Comparison of ENCODE assay signal across 9 cellular contexts in genomic region chr11:46273511-46274205, GRCh38. TPM values are rescaled to one million over a fixed set of nuclear protein-coding genes. Genes with fewer than 3 reads are reported as not detected.
DNase-seq lines count a peak whose midpoint lies in the region; ATAC-seq, FAIRE-seq and TF ChIP-seq lines count a peak whose summit lies in the region.
"Had no signal": no experiment of that assay in that cellular context is flagged by ENCODE, and none has a peak within 500 bp of the region (broad histone marks: within the 10 kb centered on the region; RNA-seq: fewer than 3 reads in every experiment).

No MANE protein-coding gene starts in this region.

- H3K27ac ChIP-seq in HEK293 (ENCODE audit: extremely low read depth, low read depth, low read length) = no peak overlapping the region
- peak overlapping the region; percentile 5 to 30 for H3K27ac ChIP-seq in kidney (ENCODE audit: low read depth in 2 of 2, low read length in 2 of 2)
- peak overlapping the region; percentile 80 for H3K27ac ChIP-seq in subcutaneous abdominal adipose tissue (ENCODE audit: low read depth, low read length)

- H3K4me3 Mint-ChIP-seq in activated naive CD4-positive, alpha-beta T cell treated with anti-CD3 and anti-CD28 coated beads for 36 hours = no peak overlapping the region
- H3K4me3 Mint-ChIP-seq: activated CD4-positive, alpha-beta T cell treated with anti-CD3 and anti-CD28 coated beads, Interleukin-2, amount 10 ng/mL, durations not matched to agents 24 days and 14 days; central memory CD8-positive, alpha-beta T cell had no signal

- no peak overlapping the region for H3K27ac Mint-ChIP-seq in activated naive CD4-positive, alpha-beta T cell treated with anti-CD3 and anti-CD28 coated beads for 36 hours
- H3K27ac Mint-ChIP-seq: activated CD4-positive, alpha-beta T cell treated with anti-CD3 and anti-CD28 coated beads, Interleukin-2, amount 10 ng/mL, durations not matched to agents 24 days and 14 days had no signal

- TF ChIP-seq CTCF in HEK293 (tag by site-specific recombination; IDR thresholded peaks at IDR 0.05) (no peak), kidney (IDR thresholded peaks at IDR 0.05; ENCODE audit: borderline replicate concordance, extremely low read depth, insufficient read depth) (no peak)

- no peak for ATAC-seq in GM18520 (IDR thresholded peaks at IDR 0.05; ENCODE audit: unreplicated experiment)

- H3K36me3 Mint-ChIP-seq in activated naive CD4-positive, alpha-beta T cell treated with anti-CD3 and anti-CD28 coated beads for 36 hours (ENCODE audit: low read depth) = no peaks in the 10 kb centered on the region

- no peak overlapping the region for H3K4me3 ChIP-seq in HEK293 (ENCODE audit: low read depth, low read length)
- no peak overlapping the region for H3K4me3 ChIP-seq in kidney (ENCODE audit: low read length in 2 of 2)
- no peak overlapping the region for H3K4me3 ChIP-seq in subcutaneous abdominal adipose tissue (ENCODE audit: low read depth in 1 of 5, low read length in 5 of 5)

- CTCF ChIA-PET in HEK293 (lab: Yijun Ruan, JAX) = interaction anchor here (0.5 to 3.2 kb wide), 6 partner anchors 23 to 139 kb away, joined by 3 to 15 read pairs (median 4); no protein-coding TSS in a partner anchor
- CTCF ChIA-PET in activated naive CD4-positive, alpha-beta T cell treated with anti-CD3 and anti-CD28 coated beads for 36 hours (lab: Charles Lee) = interaction anchor here (1.0 kb wide), 2 partner anchors 9 to 34 kb away, joined by 3 read pairs; no protein-coding TSS in a partner anchor

- peaks cover 8% of the 10 kb centered on the region for H3K4me1 Mint-ChIP-seq in activated naive CD4-positive, alpha-beta T cell treated with anti-CD3 and anti-CD28 coated beads for 36 hours (ENCODE audit: low read depth)

- intact Hi-C loops in kidney (cut with DNase I) = no loop called here
- intact Hi-C loops in activated naive CD4-positive, alpha-beta T cell treated with anti-CD3 and anti-CD28 coated beads for 36 hours (cut with micrococcal nuclease) = no loop called here

- no peak overlapping the region for H3K9ac ChIP-seq in kidney (ENCODE audit: low read length in 2 of 2)
- peak overlapping the region in 1 of 5 donors; percentile 2 for H3K9ac ChIP-seq in subcutaneous abdominal adipose tissue (ENCODE audit: low read length in 5 of 5)

- H3K27me3 ChIP-seq in subcutaneous abdominal adipose tissue (ENCODE audit: control insufficient read depth in 5 of 5, insufficient read depth in 4 of 5, low read length in 5 of 5) = peaks cover 7 to 14% (median 11%) of the 10 kb centered on the region in 5 donors

- no peaks in the 10 kb centered on the region; the same call in 1 of the 2 replicates for H3K4me1 ChIP-seq in HEK293 (ENCODE audit: control insufficient read depth, insufficient read depth, low read length)
- H3K4me1 ChIP-seq in kidney (ENCODE audit: control insufficient read depth in 1 of 2, insufficient read depth in 1 of 2, low read depth in 1 of 2, low read length in 2 of 2) = peaks cover 9 to 20% of the 10 kb centered on the region in 2 donors
- peaks cover 6 to 59% (median 48%) of the 10 kb centered on the region in 5 donors for H3K4me1 ChIP-seq in subcutaneous abdominal adipose tissue (ENCODE audit: control insufficient read depth in 5 of 5, insufficient read depth in 5 of 5, low read length in 5 of 5)

- H3K36me3 ChIP-seq in HEK293 (ENCODE audit: control insufficient read depth in 2 of 2, insufficient read depth in 1 of 2, low read length in 2 of 2) (no peaks in the 10 kb centered on the region), kidney (ENCODE audit: control insufficient read depth in 1 of 2, insufficient read depth in 2 of 2, low read length in 2 of 2) (no peaks in the 10 kb centered on the region), subcutaneous abdominal adipose tissue (ENCODE audit: control insufficient read depth in 5 of 5, insufficient read depth in 5 of 5, low read length in 5 of 5) (no peaks in the 10 kb centered on the region)

- peak; percentile 61 for DNase-seq in SHP77 treated with DMSO at 0.1 percent for 48 hours (lab: John Stamatoyannopoulos, UW)
- no peak for DNase-seq in kidney
- DNase-seq in activated naive CD4-positive, alpha-beta T cell treated with anti-CD3 and anti-CD28 coated beads for 36 hours = no peak
- DNase-seq in NCI-H524 treated with DMSO at 0.1 percent for 48 hours (lab: John Stamatoyannopoulos, UW) = no peak
- DNase-seq: activated CD4-positive, alpha-beta T cell treated with anti-CD3 and anti-CD28 coated beads, Interleukin-2, amount 10 ng/mL, durations not matched to agents 24 days and 14 days had no signal

- no peak for FAIRE-seq in kidney (lab: Jason Lieb, UNC)

- POLR2A ChIA-PET in HEK293 (lab: Yijun Ruan, JAX) = interaction anchor here (1.0 to 1.4 kb wide), 2 partner anchors 24 to 30 kb away, joined by 3 read pairs; no protein-coding TSS in a partner anchor

- H3K9me3 ChIP-seq in HEK293 (ENCODE audit: control insufficient read depth, insufficient read depth, low read depth, low read length) (no peaks in the 10 kb centered on the region), kidney (ENCODE audit: control insufficient read depth in 1 of 2, low read length in 2 of 2) (no peaks in the 10 kb centered on the region), subcutaneous abdominal adipose tissue (ENCODE audit: control insufficient read depth in 5 of 5, low read length in 5 of 5) (no peaks in the 10 kb centered on the region)

- peaks cover 19% of the 10 kb centered on the region for H3K27me3 Mint-ChIP-seq in activated naive CD4-positive, alpha-beta T cell treated with anti-CD3 and anti-CD28 coated beads for 36 hours (ENCODE audit: low read depth)

- no peaks in the 10 kb centered on the region for H3K9me3 Mint-ChIP-seq in activated naive CD4-positive, alpha-beta T cell treated with anti-CD3 and anti-CD28 coated beads for 36 hours
- H3K9me3 Mint-ChIP-seq: activated CD4-positive, alpha-beta T cell treated with anti-CD3 and anti-CD28 coated beads, Interleukin-2, amount 10 ng/mL, durations not matched to agents 24 days and 14 days; central memory CD8-positive, alpha-beta T cell had no signal

TF ChIP-seq in HEK293, 187 proteins besides CTCF, POLR2A, EP300 and RAD21:
- TF ChIP-seq GLIS1 (tag by site-specific recombination; IDR thresholded peaks at IDR 0.05) (peak; percentile 91), ZNF423 (tag by site-specific recombination; IDR thresholded peaks at IDR 0.05) (peak; percentile 74), ZIC2 (tag by site-specific recombination; IDR thresholded peaks at IDR 0.05) (peak; percentile 82), ZBTB1 (tag by site-specific recombination; IDR thresholded peaks at IDR 0.05) (no peak)

RNA-seq across cellular contexts. Expression of gene CREB3L1, which starts 3.8 kb away (rescaled TPM):
- 7.3 TPM for total RNA-seq in kidney
- polyA plus RNA-seq in kidney (ENCODE audit: insufficient read depth, low read depth, low replicate concordance) = 2.5 TPM
- under 1 TPM; 0.12 TPM for total RNA-seq in activated naive CD4-positive, alpha-beta T cell treated with anti-CD3 and anti-CD28 coated beads for 36 hours
